In the genomic region with DNA sequence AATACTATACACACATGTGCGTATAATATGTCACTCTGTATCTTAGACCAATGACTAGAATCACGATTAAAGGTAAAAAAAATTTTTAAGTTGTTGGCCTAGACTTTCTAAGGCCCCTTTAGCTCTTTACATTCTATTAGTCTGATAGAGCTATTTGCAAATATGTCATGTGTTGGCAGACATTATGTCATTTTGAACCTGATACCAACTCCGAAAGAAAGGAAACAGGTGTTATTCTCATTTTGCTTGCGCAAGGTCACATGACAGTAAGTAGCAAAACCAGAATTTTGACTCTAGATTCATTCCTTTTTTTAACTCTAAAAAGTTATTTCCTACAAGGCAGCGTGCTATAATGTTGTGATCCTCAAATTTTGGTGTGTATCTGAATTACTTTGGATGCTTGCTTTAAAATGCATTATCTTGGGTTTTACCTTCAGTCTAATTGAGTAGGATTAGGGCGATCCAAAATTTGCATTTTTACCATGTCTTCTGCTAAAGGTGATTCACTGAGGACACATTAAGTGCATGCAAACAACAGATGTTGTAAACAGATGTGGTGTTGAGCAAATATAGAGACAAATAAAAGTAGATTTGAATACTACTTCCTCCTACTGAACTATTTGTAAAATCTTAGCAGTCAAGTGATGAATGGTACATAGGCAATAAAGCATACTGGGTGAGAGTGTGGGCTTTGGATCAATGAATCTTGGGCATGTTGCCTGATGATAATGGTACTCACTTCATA, we compare ENCODE assay signal across 13 cellular contexts.
DNase-seq lines count a peak whose midpoint lies in the region; ATAC-seq and TF ChIP-seq lines count a peak whose summit lies in the region.
"Had no signal": no experiment of that assay in that cellular context is flagged by ENCODE, and none has a peak within 500 bp of the region (broad histone marks: within the 10 kb centered on the region; RNA-seq: fewer than 3 reads in every experiment).

No MANE protein-coding gene starts in this region.

- no TSS peak for BruUV-seq in A673 (replicated peaks; lab: Mats Ljungman, UMichigan)

- peak overlapping the region; percentile 71 for H3K27ac ChIP-seq in OCI-LY3 (ENCODE audit: low read length)
- H3K27ac ChIP-seq in testis: no peak overlapping the region
- no peak overlapping the region for H3K27ac ChIP-seq in A673 (ENCODE audit: low read depth, low read length, poor library complexity, severe bottlenecking)
- no peak overlapping the region for H3K27ac ChIP-seq in endodermal cell (ENCODE audit: low read depth, low read length)
- H3K27ac ChIP-seq: spleen had no signal

- H3K9ac ChIP-seq in OCI-LY3 (ENCODE audit: low read length) (peak overlapping the region; percentile 20), endodermal cell (ENCODE audit: extremely low read depth, low read length, poor library complexity, severe bottlenecking) (no peak overlapping the region)

- no peak overlapping the region for H3K4me3 Mint-ChIP-seq in endodermal cell
- H3K4me3 Mint-ChIP-seq: activated naive CD4-positive, alpha-beta T cell treated with anti-CD3 and anti-CD28 coated beads, Interleukin-2, amount 50 U/mL, for 24 hours had no signal

- peak overlapping the region; percentile 65 for H3K4me2 ChIP-seq in OCI-LY3 (ENCODE audit: low read length)

- no peak for TF ChIP-seq POLR2A in testis (IDR thresholded peaks at IDR 0.05)

- H3K27me3 ChIP-seq in OCI-LY3 (ENCODE audit: low read depth, low read length): no peaks in the 10 kb centered on the region
- no peaks in the 10 kb centered on the region for H3K27me3 ChIP-seq in testis
- H3K27me3 ChIP-seq in A673 (replicated peaks; ENCODE audit: insufficient read depth, low read depth, low read length, poor library complexity): no peaks in the 10 kb centered on the region
- no peaks in the 10 kb centered on the region for H3K27me3 ChIP-seq in endodermal cell (ENCODE audit: control insufficient read depth, insufficient read depth, low read length, poor library complexity, severe bottlenecking)
- H3K27me3 ChIP-seq: spleen had no signal

- peak overlapping the region; percentile 48 for H3K4me3 ChIP-seq in OCI-LY3 (ENCODE audit: low read length)
- no peak overlapping the region for H3K4me3 ChIP-seq in testis
- no peak overlapping the region for H3K4me3 ChIP-seq in A673 (ENCODE audit: low read depth, low read length, poor library complexity, severe bottlenecking)
- no peak overlapping the region for H3K4me3 ChIP-seq in endodermal cell (ENCODE audit: low read length)
- H3K4me3 ChIP-seq: spleen had no signal

- 91 to 92% methylated on average over 6 of the region's 6 CpGs for WGBS in testis, 2 donors
- 88 to 96% methylated on average over 4 to 6 of the region's 6 CpGs for WGBS in endodermal cell (ENCODE audit: insufficient coverage in 1 of 2, insufficient read length in 1 of 2), 2 experiments

- ATAC-seq in GM18502 (IDR thresholded peaks at IDR 0.05; ENCODE audit: poor library complexity, unreplicated experiment): peak; percentile 74
- peak; percentile 49 for ATAC-seq in GM21367 (IDR thresholded peaks at IDR 0.05; ENCODE audit: unreplicated experiment)
- peak; percentile 61 for ATAC-seq in HG03060 (IDR thresholded peaks at IDR 0.05; ENCODE audit: low read depth, unreplicated experiment)
- ATAC-seq: Right ventricle myocardium inferior had no signal

- H3K27me3 Mint-ChIP-seq in endodermal cell (ENCODE audit: insufficient read depth): no peaks in the 10 kb centered on the region
- H3K27me3 Mint-ChIP-seq: activated naive CD4-positive, alpha-beta T cell treated with anti-CD3 and anti-CD28 coated beads, Interleukin-2, amount 50 U/mL, for 24 hours had no signal

- intact Hi-C loops in testis (cut with DNase I; ENCODE audit: low total_unique reads) (no loop called here), A673 (cut with micrococcal nuclease; ENCODE audit: unreplicated experiment) (no loop called here)

- no peaks in the 10 kb centered on the region for H4K20me1 ChIP-seq in OCI-LY3 (ENCODE audit: insufficient read depth, low read length)

- H3K36me3 ChIP-seq in OCI-LY3 (replicated peaks; ENCODE audit: low read depth, low read length) (no peaks in the 10 kb centered on the region), testis (ENCODE audit: low read depth, missing control alignments) (no peaks in the 10 kb centered on the region), A673 (ENCODE audit: insufficient read depth, low read length, poor library complexity, severe bottlenecking) (no peaks in the 10 kb centered on the region), endodermal cell (ENCODE audit: control insufficient read depth, insufficient read depth, low read length) (no peaks in the 10 kb centered on the region)

- CTCF ChIA-PET in A673 (lab: Charles Lee): no interaction called here

- H3K9me3 ChIP-seq in OCI-LY3 (ENCODE audit: insufficient read depth, low read length) (no peaks in the 10 kb centered on the region), testis (no peaks in the 10 kb centered on the region), A673 (ENCODE audit: low read depth, low read length, poor library complexity, severe bottlenecking) (no peaks in the 10 kb centered on the region), endodermal cell (ENCODE audit: control insufficient read depth, low read length) (no peaks in the 10 kb centered on the region)

- no peak overlapping the region; the same call in 1 of the 2 replicates for H2AFZ ChIP-seq in OCI-LY3 (ENCODE audit: low read depth, low read length)

- H3K79me2 ChIP-seq in OCI-LY3 (ENCODE audit: low read length): no peaks in the 10 kb centered on the region

- H3K9me3 Mint-ChIP-seq in endodermal cell: no peaks in the 10 kb centered on the region
- H3K9me3 Mint-ChIP-seq: activated naive CD4-positive, alpha-beta T cell treated with anti-CD3 and anti-CD28 coated beads, Interleukin-2, amount 50 U/mL, for 24 hours had no signal

- H3K36me3 Mint-ChIP-seq in endodermal cell (ENCODE audit: low read depth): peaks cover 9% of the 10 kb centered on the region

- no peak overlapping the region for H3K27ac Mint-ChIP-seq in endodermal cell
- H3K27ac Mint-ChIP-seq: activated naive CD4-positive, alpha-beta T cell treated with anti-CD3 and anti-CD28 coated beads, Interleukin-2, amount 50 U/mL, for 24 hours had no signal

- DNase-seq in testis: no peak
- DNase-seq in A673 (ENCODE audit: low spot score): no peak
- no peak for DNase-seq in endodermal cell
- DNase-seq in mucosa of gallbladder (ENCODE audit: low spot score): no peak
- DNase-seq: effector memory CD4-positive, alpha-beta T cell; spleen; stimulated activated naive CD4-positive, alpha-beta T cell had no signal

- H3K4me1 ChIP-seq in OCI-LY3 (ENCODE audit: low read length) (peaks cover 58% of the 10 kb centered on the region), testis (peaks cover 3% of the 10 kb centered on the region), A673 (ENCODE audit: insufficient read depth, low read length, poor library complexity, severe bottlenecking) (peaks cover 17% of the 10 kb centered on the region), endodermal cell (ENCODE audit: control insufficient read depth, insufficient read depth, low read length) (peaks cover 3% of the 10 kb centered on the region)

- POLR2A ChIA-PET in A673 (lab: Charles Lee; ENCODE audit: low non-redundant PET): interaction anchor here (0.5 kb wide), 1 partner anchor 220 kb away, joined by 3 read pairs; no protein-coding TSS in a partner anchor

- TF ChIP-seq CTCF in OCI-LY3 (IDR thresholded peaks at IDR 0.05; ENCODE audit: low read depth, low read length) (no peak), testis (IDR thresholded peaks at IDR 0.05) (no peak), A673 (conservative IDR thresholded peaks at IDR 0.05; ENCODE audit: low read depth, low read length) (no peak), endodermal cell (conservative IDR thresholded peaks at IDR 0.05) (no peak)

- H3K4me1 Mint-ChIP-seq in endodermal cell: peaks cover 16% of the 10 kb centered on the region
